In the genomic region with DNA sequence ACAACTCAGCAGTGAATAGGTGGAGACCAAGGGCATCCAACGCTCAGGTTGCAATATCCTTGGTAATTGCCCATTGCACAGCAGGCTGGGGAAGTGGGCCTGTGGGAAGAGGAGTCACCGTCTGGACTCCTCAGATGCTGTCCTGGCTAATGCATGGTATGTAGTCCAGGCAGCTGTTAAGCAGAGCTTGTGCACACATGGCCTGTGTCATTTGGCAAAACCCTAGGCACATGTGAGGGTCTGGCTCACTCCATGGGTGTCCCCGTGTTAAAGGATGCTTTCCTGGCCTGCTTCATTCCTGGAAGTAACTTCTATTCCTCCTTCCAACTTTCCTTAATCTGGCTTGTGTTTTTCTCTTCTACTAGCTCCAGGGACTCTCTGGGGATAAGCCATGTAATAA, we compare ENCODE assay signal across 17 cellular contexts.
A peak's percentile ranks its signal among the peaks of the same experiment; 100 is the strongest.
DNase-seq lines count a peak whose midpoint lies in the region; ATAC-seq and TF ChIP-seq lines count a peak whose summit lies in the region.
"Had no signal": no experiment of that assay in that cellular context is flagged by ENCODE, and none has a peak within 500 bp of the region (broad histone marks: within the 10 kb centered on the region; RNA-seq: fewer than 3 reads in every experiment).

No MANE protein-coding gene starts in this region.

- H3K4me3 Mint-ChIP-seq in glutamatergic neuron (ENCODE audit: unreplicated experiment), result no peak overlapping the region
- H3K4me3 Mint-ChIP-seq: CD4-positive, CD25-positive, alpha-beta regulatory T cell had no signal

- DNase-seq in MG63 (peak; percentile 6), glutamatergic neuron (peak; percentile 38), mucosa of gallbladder (ENCODE audit: low spot score) (peak; percentile 52), upper lobe of left lung (no peak), NCI-H1105 treated with DMSO at 0.1 percent for 48 hours (lab: John Stamatoyannopoulos, UW) (no peak), prostate gland (ENCODE audit: low spot score) (no peak)
- DNase-seq: Caco-2; CD4-positive, CD25-positive, alpha-beta regulatory T cell; DMS53; NCI-H1417 treated with DMSO at 0.1 percent for 48 hours; NCI-H2029; NCI-H2171; NCI-H510A; NCI-H774; PC-3 had no signal

- H3K36me3 ChIP-seq in MG63, result no peaks in the 10 kb centered on the region
- H3K36me3 ChIP-seq in upper lobe of left lung, result no peaks in the 10 kb centered on the region
- no peaks in the 10 kb centered on the region for H3K36me3 ChIP-seq in prostate gland
- H3K36me3 ChIP-seq: HAP-1 had no signal

- no peak for TF ChIP-seq POLR2A in upper lobe of left lung (IDR thresholded peaks at IDR 0.05)
- TF ChIP-seq POLR2A in prostate gland (IDR thresholded peaks at IDR 0.05), result no peak

- no peak overlapping the region for H3K4me3 ChIP-seq in MG63
- H3K4me3 ChIP-seq in upper lobe of left lung, result no peak overlapping the region
- no peak overlapping the region for H3K4me3 ChIP-seq in prostate gland
- H3K4me3 ChIP-seq: HAP-1 had no signal

- no peaks in the 10 kb centered on the region for H3K27me3 Mint-ChIP-seq in glutamatergic neuron (ENCODE audit: unreplicated experiment)
- H3K27me3 Mint-ChIP-seq: CD4-positive, CD25-positive, alpha-beta regulatory T cell had no signal

- H3K9me3 ChIP-seq in MG63 (no peaks in the 10 kb centered on the region), upper lobe of left lung (no peaks in the 10 kb centered on the region), prostate gland (no peaks in the 10 kb centered on the region)
- H3K9me3 ChIP-seq: Caco-2, HAP-1 had no signal

- H3K4me1 Mint-ChIP-seq in glutamatergic neuron (ENCODE audit: low read depth, unreplicated experiment), result peaks cover 5% of the 10 kb centered on the region
- H3K4me1 Mint-ChIP-seq: CD4-positive, CD25-positive, alpha-beta regulatory T cell had no signal

- H3K27me3 ChIP-seq in MG63, result no peaks in the 10 kb centered on the region
- H3K27me3 ChIP-seq in upper lobe of left lung, result no peaks in the 10 kb centered on the region
- H3K27me3 ChIP-seq in prostate gland (replicated peaks; ENCODE audit: insufficient read depth), result no peaks in the 10 kb centered on the region

- no peak overlapping the region for H3K27ac ChIP-seq in upper lobe of left lung
- no peak overlapping the region for H3K27ac ChIP-seq in prostate gland

- H3K27ac Mint-ChIP-seq in glutamatergic neuron (ENCODE audit: unreplicated experiment), result peak overlapping the region; percentile 70
- H3K27ac Mint-ChIP-seq: CD4-positive, CD25-positive, alpha-beta regulatory T cell had no signal

- no peaks in the 10 kb centered on the region for H3K4me1 ChIP-seq in upper lobe of left lung
- no peaks in the 10 kb centered on the region for H3K4me1 ChIP-seq in prostate gland (replicated peaks)
- H3K4me1 ChIP-seq: Caco-2, HAP-1 had no signal

- H3K9me3 Mint-ChIP-seq in glutamatergic neuron (ENCODE audit: unreplicated experiment), result peaks cover 5% of the 10 kb centered on the region

- 75 to 80% methylated on average over 2 to 3 of the region's 3 CpGs for WGBS in upper lobe of left lung, 2 donors
- WGBS in prostate gland, result 61% methylated on average over 3 of the region's 3 CpGs

- H3K36me3 Mint-ChIP-seq in glutamatergic neuron (ENCODE audit: unreplicated experiment), result no peaks in the 10 kb centered on the region
- H3K36me3 Mint-ChIP-seq: CD4-positive, CD25-positive, alpha-beta regulatory T cell had no signal

- peak; percentile 34 to 87 for ATAC-seq in upper lobe of left lung (ENCODE audit: low FRiP score in 2 of 2)
- no peak for ATAC-seq in GM21447 (IDR thresholded peaks at IDR 0.05; ENCODE audit: unreplicated experiment)
- ATAC-seq: PC-3 had no signal

- TF ChIP-seq CTCF in glutamatergic neuron (IDR thresholded peaks at IDR 0.05; ENCODE audit: partially characterized antibody, unreplicated experiment) (no peak), upper lobe of left lung (IDR thresholded peaks at IDR 0.05) (no peak), prostate gland (IDR thresholded peaks at IDR 0.05) (no peak)

- no peak for TF ChIP-seq EP300 in upper lobe of left lung (IDR thresholded peaks at IDR 0.05)

- intact Hi-C loops in prostate gland (cut with DNase I), result no loop called here

Comparison
In these comparisons a context has a peak if more than half of its experiments do, and no peak if none do; other contexts are left out.
1. DNase-seq: peak in MG63 (single experiment), glutamatergic neuron (single experiment) and mucosa of gallbladder (single experiment); none in upper lobe of left lung (0 of 2), NCI-H1105 treated with DMSO at 0.1 percent for 48 hours (single experiment) and prostate gland (single experiment).